8 cellular contexts compared by ENCODE assay signal in genomic region chr12:48105867-48106563, GRCh38.
DNase-seq lines count a peak whose midpoint lies in the region; ATAC-seq lines count a peak whose summit lies in the region.

Gene SENP1, minus strand, starts transcription at chr12:48106079. Its CDS starts 4,607 bp downstream, at chr12:48101472.

- peak within 1 kb of the TSS; percentile 93 for H3K4me3 Mint-ChIP-seq in central memory CD8-positive, alpha-beta T cell

- DNase-seq in AG08396 (ENCODE audit: low spot score) (peak; percentile 91), NCI-H446 treated with DMSO at 0.1 percent for 48 hours (lab: John Stamatoyannopoulos, UW) (peak; percentile 78), islet precursor cell (peak; percentile 95)
- peak; percentile 84 to 88 for DNase-seq in central memory CD8-positive, alpha-beta T cell (ENCODE audit: low spot score in 2 of 2)
- DNase-seq in stimulated activated CD4-positive, alpha-beta T cell treated with anti-CD3 and anti-CD28 coated beads, Interleukin-12 subunit alpha, Interleukin-12 subunit beta, amount 100 ng/mL, for 48 hours (ENCODE audit: low read depth in 2 of 3, low spot score in 1 of 3) = peak; percentile 88 to 90 (median 89)

- H3K27ac Mint-ChIP-seq in central memory CD8-positive, alpha-beta T cell (ENCODE audit: low read depth) = peak within 1 kb of the TSS; percentile 92

- ATAC-seq in GM19025 (IDR thresholded peaks at IDR 0.05; ENCODE audit: low read depth, unreplicated experiment) = peak; percentile 72
- peak; percentile 67 for ATAC-seq in HG03280 (IDR thresholded peaks at IDR 0.05; ENCODE audit: unreplicated experiment)
- ATAC-seq in activated CD4-positive, CD25-positive, alpha-beta regulatory T cell treated with anti-CD3 and anti-CD28 coated beads, Interleukin-2, amount 50 U/mL, for 24 hours = peak; percentile 87 to 88
- ATAC-seq in central memory CD8-positive, alpha-beta T cell (replicated peaks; ENCODE audit: extremely low read depth, poor library complexity, severe bottlenecking) = peak; percentile 80

- no peaks in the 10 kb centered on the region for H3K27me3 Mint-ChIP-seq in central memory CD8-positive, alpha-beta T cell

- H3K36me3 Mint-ChIP-seq in central memory CD8-positive, alpha-beta T cell (ENCODE audit: insufficient read depth) = peaks cover 16% of the 10 kb centered on the region

- no peaks in the 10 kb centered on the region for H3K9me3 Mint-ChIP-seq in central memory CD8-positive, alpha-beta T cell

- H3K4me1 Mint-ChIP-seq in central memory CD8-positive, alpha-beta T cell = peaks cover 38% of the 10 kb centered on the region

Comparison
In these comparisons a context has a peak if more than half of its experiments do, and no peak if none do; other contexts are left out.
1. Peak in every context shown above with its lines: DNase-seq and ATAC-seq.